Comparison of ENCODE assay signal across 8 cellular contexts in the genomic region with DNA sequence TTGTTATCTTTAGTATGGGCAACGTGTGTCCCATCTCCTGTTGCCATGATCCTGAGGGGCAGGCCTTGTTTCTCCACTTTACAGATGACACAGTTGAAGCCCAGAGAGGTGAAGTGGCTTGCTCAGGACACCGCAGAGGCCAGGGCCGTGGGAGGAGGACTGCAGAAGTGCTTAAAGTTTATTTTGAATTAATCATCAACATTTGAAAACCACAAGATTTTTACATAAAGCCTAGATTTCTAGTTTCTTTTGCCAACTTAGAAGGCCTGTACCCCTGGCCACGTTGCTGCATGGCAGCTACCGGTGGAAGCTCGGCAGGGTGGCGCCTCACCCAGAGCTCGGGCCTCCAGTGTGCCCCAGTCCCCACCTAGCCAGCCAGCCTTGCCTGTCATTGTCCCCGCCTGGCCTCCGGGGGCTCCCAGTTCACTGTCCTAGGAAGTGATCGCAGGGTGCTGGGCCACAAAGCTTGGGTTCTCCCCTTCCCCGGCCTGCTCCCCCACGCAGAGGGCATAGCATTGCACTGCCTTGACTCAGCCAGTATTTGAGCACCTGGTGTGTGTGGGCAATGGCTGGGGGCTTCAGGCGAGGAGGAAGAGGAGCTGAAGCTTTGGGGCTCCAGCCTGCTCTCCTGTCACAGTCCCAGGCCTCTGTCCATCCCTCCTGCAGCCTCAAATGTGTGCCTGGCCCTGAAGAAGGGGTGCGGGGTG. TPM values are rescaled to one million over a fixed set of nuclear protein-coding genes. Genes with fewer than 3 reads are reported as not detected.
DNase-seq lines count a peak whose midpoint lies in the region; ATAC-seq and TF ChIP-seq lines count a peak whose summit lies in the region.
"Had no signal": no experiment of that assay in that cellular context is flagged by ENCODE, and none has a peak within 500 bp of the region (broad histone marks: within the 10 kb centered on the region; RNA-seq: fewer than 3 reads in every experiment).

No MANE protein-coding gene starts in this region.

- intact Hi-C loops in PC-3 (cut with micrococcal nuclease) (no loop called here), CD14-positive monocyte (cut with micrococcal nuclease) (no loop called here)

- H3K9me3 Mint-ChIP-seq in endothelial cell (ENCODE audit: unreplicated experiment) (no peaks in the 10 kb centered on the region), CD14-positive monocyte (peaks cover 0 to 3% (median 0%) of the 10 kb centered on the region in 7 donors)

- peak overlapping the region; percentile 37; the same call in 1 of the 2 replicates for H2AFZ ChIP-seq in PC-3 (ENCODE audit: low read length)

- H3F3A ChIP-seq in PC-3 (ENCODE audit: low read length, unreplicated experiment) = no peaks in the 10 kb centered on the region

- peaks cover 3% of the 10 kb centered on the region for H3K27me3 Mint-ChIP-seq in endothelial cell (ENCODE audit: unreplicated experiment)
- peaks cover 0 to 10% (median 2%) of the 10 kb centered on the region in 3 donors for H3K27me3 Mint-ChIP-seq in CD14-positive monocyte (ENCODE audit: low read depth in 3 of 3)

- peaks cover 22% of the 10 kb centered on the region for H3K4me1 ChIP-seq in PC-3 (ENCODE audit: insufficient read depth, low read length)
- peaks cover 67% of the 10 kb centered on the region for H3K4me1 ChIP-seq in skeletal muscle satellite cell (ENCODE audit: control insufficient read depth, insufficient read depth, low read length)

- DNase-seq in ELR (ENCODE audit: low read depth) (peak; percentile 93), PC-3 (peak; percentile 77), fibroblast of gingiva (ENCODE audit: low read depth) (peak; percentile 88), endothelial cell (ENCODE audit: low spot score) (no peak), NCI-H526 treated with DMSO at 0.1 percent for 48 hours (lab: John Stamatoyannopoulos, UW) (no peak), CD14-positive monocyte (ENCODE audit: low spot score) (no peak)
- DNase-seq: MM.1S had no signal

- H3K4me1 Mint-ChIP-seq in endothelial cell (ENCODE audit: unreplicated experiment) (no peaks in the 10 kb centered on the region), CD14-positive monocyte (peaks cover 44% of the 10 kb centered on the region)

- H3K36me3 Mint-ChIP-seq in endothelial cell (ENCODE audit: low read depth, unreplicated experiment) = no peaks in the 10 kb centered on the region
- H3K36me3 Mint-ChIP-seq in CD14-positive monocyte = peaks cover 9 to 16% of the 10 kb centered on the region in 2 donors

- peak overlapping the region; percentile 81 for H3K27ac ChIP-seq in PC-3 (ENCODE audit: low read length)

- no peaks in the 10 kb centered on the region for H3K9me2 ChIP-seq in PC-3 (replicated peaks; ENCODE audit: low read length)

- H3K9ac ChIP-seq in PC-3 (ENCODE audit: low read length) = peak overlapping the region; percentile 56
- peak overlapping the region; percentile 81 for H3K9ac ChIP-seq in skeletal muscle satellite cell (ENCODE audit: low read depth, low read length)

- H4K20me1 ChIP-seq in PC-3 (ENCODE audit: low read length) = no peaks in the 10 kb centered on the region

- peak; percentile 93 for ATAC-seq in PC-3

- no peaks in the 10 kb centered on the region for H3K36me3 ChIP-seq in PC-3 (ENCODE audit: low read depth, low read length)
- H3K36me3 ChIP-seq in skeletal muscle satellite cell (ENCODE audit: insufficient read depth, low read length) = no peaks in the 10 kb centered on the region

- POLR2A ChIA-PET in PC-3 (lab: Charles Lee; ENCODE audit: unreplicated experiment) = no interaction called here

- H3K27me3 ChIP-seq in PC-3 (ENCODE audit: low read length) (no peaks in the 10 kb centered on the region), skeletal muscle satellite cell (ENCODE audit: control insufficient read depth, insufficient read depth, low read length) (no peaks in the 10 kb centered on the region)

- no peak overlapping the region for H3K27ac Mint-ChIP-seq in endothelial cell (ENCODE audit: unreplicated experiment)
- H3K27ac Mint-ChIP-seq in CD14-positive monocyte = peak overlapping the region in 3 of 7 donors; percentile 50 to 85 (median 70)

- CTCF ChIA-PET in PC-3 (lab: Charles Lee) = no interaction called here

- H3K4me2 ChIP-seq in PC-3 (ENCODE audit: low read length) (peak overlapping the region; percentile 62), skeletal muscle satellite cell (ENCODE audit: low read length) (peak overlapping the region; percentile 79)

- H3K4me3 ChIP-seq in PC-3 (ENCODE audit: low read length) = no peak overlapping the region
- H3K4me3 ChIP-seq in skeletal muscle satellite cell (ENCODE audit: low read length) = peak overlapping the region; percentile 39

- BruUV-seq in PC-3 (replicated peaks; lab: Mats Ljungman, UMichigan) = no TSS peak

- peaks cover 44% of the 10 kb centered on the region for H3K79me2 ChIP-seq in PC-3 (ENCODE audit: low read length)

- no peak for TF ChIP-seq CTCF in PC-3 (conservative IDR thresholded peaks at IDR 0.05; ENCODE audit: low read depth, low read length)
- no peak for TF ChIP-seq CTCF in endothelial cell (IDR thresholded peaks at IDR 0.05; ENCODE audit: unreplicated experiment)
- TF ChIP-seq CTCF in CD14-positive monocyte (IDR thresholded peaks at IDR 0.05) = no peak

- H3K9me3 ChIP-seq in PC-3 (ENCODE audit: low read length) (no peaks in the 10 kb centered on the region), skeletal muscle satellite cell (replicated peaks; ENCODE audit: low read length) (no peaks in the 10 kb centered on the region)

- no peak overlapping the region for H3K4me3 Mint-ChIP-seq in endothelial cell (ENCODE audit: unreplicated experiment)
- H3K4me3 Mint-ChIP-seq in CD14-positive monocyte = no peak overlapping the region

RNA-seq across cellular contexts. Expression of a gene that starts 14.8 kb away (rescaled TPM):
- total RNA-seq in PC-3 (2014; rRNA removed) = 13.1 and 14.1 TPM in 2 replicates
- 57.0 and 57.7 TPM in 2 replicates for total RNA-seq in skeletal muscle satellite cell (2012; rRNA removed)
- 3.2 TPM for total RNA-seq in endothelial cell (ENCODE audit: unreplicated experiment)
- 10 to 100 TPM; 53.1 to 91.5 TPM for polyA plus RNA-seq in CD14-positive monocyte

Comparison
In these comparisons a context has a peak if more than half of its experiments do, and no peak if none do; other contexts are left out.
1. DNase-seq: peak in ELR (single experiment), PC-3 (single experiment) and fibroblast of gingiva (single experiment); none in endothelial cell (single experiment), NCI-H526 treated with DMSO at 0.1 percent for 48 hours (single experiment) and CD14-positive monocyte (single experiment).